In genomic region chr11:12544986-12545775, GRCh38 we compare ENCODE assay signal across 19 cellular contexts.
DNase-seq lines count a peak whose midpoint lies in the region; ATAC-seq and TF ChIP-seq lines count a peak whose summit lies in the region.
"Had no signal": no experiment of that assay in that cellular context is flagged by ENCODE, and none has a peak within 500 bp of the region (broad histone marks: within the 10 kb centered on the region; RNA-seq: fewer than 3 reads in every experiment).

No MANE protein-coding gene starts in this region.

- no peaks in the 10 kb centered on the region for H4K20me1 ChIP-seq in hepatocyte (ENCODE audit: insufficient read depth, poor library complexity, severe bottlenecking)
- H4K20me1 ChIP-seq: BLaER1 treated with 17β-estradiol and CSF1 and Interleukin-3, amounts not matched to agents 10 nM and 100 nM had no signal

- TF ChIP-seq CTCF in right atrium auricular region (IDR thresholded peaks at IDR 0.05) (no peak), brain microvascular endothelial cell (IDR thresholded peaks at IDR 0.05; ENCODE audit: low read depth, low read length, missing control alignments) (no peak), hepatocyte (IDR thresholded peaks at IDR 0.05; ENCODE audit: poor library complexity) (no peak)

- H2AFZ ChIP-seq in hepatocyte: no peak overlapping the region
- H2AFZ ChIP-seq: PC-9 had no signal

- H3K4me2 ChIP-seq in hepatocyte: no peak overlapping the region
- H3K4me2 ChIP-seq: BLaER1 treated with 17β-estradiol and CSF1 and Interleukin-3, amounts not matched to agents 10 nM and 100 nM; KMS-11; PC-9 had no signal

- peaks cover 0 to 23% of the 10 kb centered on the region in 2 donors for H3K4me1 ChIP-seq in right atrium auricular region
- no peaks in the 10 kb centered on the region for H3K4me1 ChIP-seq in hepatocyte (ENCODE audit: insufficient read depth)
- H3K4me1 ChIP-seq: BLaER1 treated with 17β-estradiol and CSF1 and Interleukin-3, amounts not matched to agents 10 nM and 100 nM had no signal

- ATAC-seq in left cardiac atrium (no peak), HG02970 (IDR thresholded peaks at IDR 0.05; ENCODE audit: low FRiP score, unreplicated experiment) (no peak), GM18511 (IDR thresholded peaks at IDR 0.05; ENCODE audit: unreplicated experiment) (no peak)
- ATAC-seq: Right ventricle myocardium inferior had no signal

- H3K36me3 ChIP-seq in right atrium auricular region: no peaks in the 10 kb centered on the region
- H3K36me3 ChIP-seq in brain microvascular endothelial cell (replicated peaks): no peaks in the 10 kb centered on the region
- no peaks in the 10 kb centered on the region for H3K36me3 ChIP-seq in hepatocyte (replicated peaks; ENCODE audit: insufficient read depth, low read depth)
- H3K36me3 ChIP-seq: BLaER1 treated with 17β-estradiol and CSF1 and Interleukin-3, amounts not matched to agents 10 nM and 100 nM had no signal

- 90% methylated on average over 13 of the region's 13 CpGs for WGBS in hepatocyte (ENCODE audit: low lambda C conversion rate, missing lambda C conversion rate)

- no peaks in the 10 kb centered on the region for H3K79me2 ChIP-seq in hepatocyte

- H3K9me2 ChIP-seq in hepatocyte (replicated peaks; ENCODE audit: insufficient read depth): no peaks in the 10 kb centered on the region
- H3K9me2 ChIP-seq: SK-N-SH had no signal

- in situ Hi-C loops in brain microvascular endothelial cell (cut with HindIII; ENCODE audit: low pct_ligation_motif_present, low sequenced_read_pairs): no loop called here

- H3K27me3 ChIP-seq in right atrium auricular region (no peaks in the 10 kb centered on the region), brain microvascular endothelial cell (replicated peaks) (no peaks in the 10 kb centered on the region), hepatocyte (no peaks in the 10 kb centered on the region)
- H3K27me3 ChIP-seq: BLaER1 treated with 17β-estradiol and CSF1 and Interleukin-3, amounts not matched to agents 10 nM and 100 nM had no signal

- peak; percentile 58 for DNase-seq in right atrium auricular region (ENCODE audit: low spot score)
- no peak for DNase-seq in left cardiac atrium
- peak; percentile 47 for DNase-seq in brain microvascular endothelial cell
- peak; percentile 75 for DNase-seq in iris pigment epithelial cell (ENCODE audit: low read depth)
- no peak for DNase-seq in activated gamma-delta T cell (lab: John Stamatoyannopoulos, UW)
- no peak for DNase-seq in hepatocyte (ENCODE audit: low spot score)
- DNase-seq: 8988T, MM.1S, NCI-H1105, NCI-H1694 treated with DMSO at 0.1 percent for 48 hours, NCI-H446, NCI-H748 treated with DMSO at 0.1 percent for 48 hours, PC-9, SK-N-SH had no signal

- H3K27ac ChIP-seq in right atrium auricular region: no peak overlapping the region
- no peak overlapping the region for H3K27ac ChIP-seq in brain microvascular endothelial cell
- H3K27ac ChIP-seq in hepatocyte: no peak overlapping the region
- H3K27ac ChIP-seq: BLaER1 treated with 17β-estradiol and CSF1 and Interleukin-3, amounts not matched to agents 10 nM and 100 nM; KMS-11; PC-9 had no signal

- H3K9me3 ChIP-seq in right atrium auricular region: no peaks in the 10 kb centered on the region
- H3K9me3 ChIP-seq in hepatocyte (ENCODE audit: low read depth): no peaks in the 10 kb centered on the region
- H3K9me3 ChIP-seq: SK-N-SH had no signal

- H3K4me3 ChIP-seq in right atrium auricular region (no peak overlapping the region), brain microvascular endothelial cell (ENCODE audit: low read depth, low read length) (no peak overlapping the region), hepatocyte (no peak overlapping the region)
- H3K4me3 ChIP-seq: BLaER1 treated with 17β-estradiol and CSF1 and Interleukin-3, amounts not matched to agents 10 nM and 100 nM; PC-9 had no signal

- intact Hi-C loops in left cardiac atrium (cut with DNase I): no loop called here

Comparison
In these comparisons a context has a peak if more than half of its experiments do, and no peak if none do; other contexts are left out.
1. DNase-seq: peak in right atrium auricular region (single experiment), brain microvascular endothelial cell (single experiment) and iris pigment epithelial cell (single experiment); none in left cardiac atrium (single experiment), activated gamma-delta T cell (single experiment) and hepatocyte (single experiment).